In genomic region chr1:217275617-217276398, GRCh38 we compare ENCODE assay signal across 17 cellular contexts.
DNase-seq lines count a peak whose midpoint lies in the region; ATAC-seq, FAIRE-seq and TF ChIP-seq lines count a peak whose summit lies in the region.
"Had no signal": no experiment of that assay in that cellular context is flagged by ENCODE, and none has a peak within 500 bp of the region (broad histone marks: within the 10 kb centered on the region; RNA-seq: fewer than 3 reads in every experiment).

No MANE protein-coding gene starts in this region.

- no peaks in the 10 kb centered on the region for H3K9me3 Mint-ChIP-seq in MCF 10A (ENCODE audit: unreplicated experiment)
- H3K9me3 Mint-ChIP-seq in astrocyte (ENCODE audit: unreplicated experiment): no peaks in the 10 kb centered on the region
- H3K9me3 Mint-ChIP-seq in CD8-positive, alpha-beta T cell: peaks cover 10% of the 10 kb centered on the region
- H3K9me3 Mint-ChIP-seq: type B pancreatic cell had no signal

- no peaks in the 10 kb centered on the region for H3K36me3 Mint-ChIP-seq in MCF 10A (ENCODE audit: insufficient read depth, unreplicated experiment)
- no peaks in the 10 kb centered on the region for H3K36me3 Mint-ChIP-seq in astrocyte (ENCODE audit: low read depth, unreplicated experiment)
- no peaks in the 10 kb centered on the region for H3K36me3 Mint-ChIP-seq in CD8-positive, alpha-beta T cell
- H3K36me3 Mint-ChIP-seq: activated CD8-positive, alpha-beta memory T cell treated with anti-CD3 and anti-CD28 coated beads, Interleukin-2, amount 10 ng/mL, durations not matched to agents 7 days and 5 days; type B pancreatic cell had no signal

- H3K27me3 ChIP-seq in breast epithelium (no peaks in the 10 kb centered on the region), astrocyte (ENCODE audit: insufficient read depth, low read length) (no peaks in the 10 kb centered on the region), hepatocyte (no peaks in the 10 kb centered on the region)
- no peaks in the 10 kb centered on the region for H3K27me3 ChIP-seq in CD8-positive, alpha-beta T cell (ENCODE audit: insufficient read depth, low read length)
- H3K27me3 ChIP-seq: right atrium auricular region had no signal

- H4K20me1 ChIP-seq in astrocyte (ENCODE audit: insufficient read depth, low read length): no peaks in the 10 kb centered on the region
- H4K20me1 ChIP-seq in hepatocyte (ENCODE audit: insufficient read depth, poor library complexity, severe bottlenecking): no peaks in the 10 kb centered on the region

- H3K79me2 ChIP-seq in astrocyte (ENCODE audit: insufficient read depth, low read length) (no peaks in the 10 kb centered on the region), hepatocyte (no peaks in the 10 kb centered on the region)

- H3K27ac Mint-ChIP-seq in MCF 10A (ENCODE audit: low read depth, unreplicated experiment) (peak overlapping the region; percentile 41), astrocyte (ENCODE audit: unreplicated experiment) (peak overlapping the region; percentile 98)
- no peak overlapping the region for H3K27ac Mint-ChIP-seq in CD8-positive, alpha-beta T cell
- H3K27ac Mint-ChIP-seq: activated CD8-positive, alpha-beta memory T cell treated with anti-CD3 and anti-CD28 coated beads, Interleukin-2, amount 10 ng/mL, durations not matched to agents 7 days and 5 days; type B pancreatic cell had no signal

- WGBS in hepatocyte (ENCODE audit: low lambda C conversion rate, missing lambda C conversion rate): 83% methylated on average over 6 of the region's 6 CpGs

- no peak overlapping the region for H3K27ac ChIP-seq in breast epithelium
- H3K27ac ChIP-seq in astrocyte (ENCODE audit: low read depth, low read length): peak overlapping the region; percentile 93
- H3K27ac ChIP-seq in CD8-positive, alpha-beta T cell (ENCODE audit: low read depth, low read length): no peak overlapping the region
- no peak overlapping the region for H3K27ac ChIP-seq in hepatocyte
- H3K27ac ChIP-seq: right atrium auricular region had no signal

- H3K9ac ChIP-seq in astrocyte (ENCODE audit: low read length): peak overlapping the region; percentile 68

- H3K4me1 ChIP-seq in breast epithelium (no peaks in the 10 kb centered on the region), astrocyte (ENCODE audit: insufficient read depth, low read length) (peaks cover 23% of the 10 kb centered on the region), hepatocyte (ENCODE audit: insufficient read depth) (no peaks in the 10 kb centered on the region)
- H3K4me1 ChIP-seq in CD8-positive, alpha-beta T cell (ENCODE audit: insufficient read depth, low read length): no peaks in the 10 kb centered on the region
- H3K4me1 ChIP-seq: HAP-1, right atrium auricular region had no signal

- H3K36me3 ChIP-seq in breast epithelium (no peaks in the 10 kb centered on the region), astrocyte (ENCODE audit: insufficient read depth, low read length) (no peaks in the 10 kb centered on the region), hepatocyte (replicated peaks; ENCODE audit: insufficient read depth, low read depth) (no peaks in the 10 kb centered on the region)
- H3K36me3 ChIP-seq in CD8-positive, alpha-beta T cell (ENCODE audit: insufficient read depth, low read length): no peaks in the 10 kb centered on the region
- H3K36me3 ChIP-seq: HAP-1, right atrium auricular region had no signal

- POLR2A ChIA-PET in MCF 10A (lab: Yijun Ruan, JAX): interaction anchor here (0.6 to 1.3 kb wide), 5 partner anchors 12 to 527 kb away, joined by 3 to 7 read pairs (median 3); no protein-coding TSS in a partner anchor
- POLR2A ChIA-PET in CD8-positive, alpha-beta T cell (lab: Charles Lee): no interaction called here

- no peak for TF ChIP-seq POLR2A in breast epithelium (IDR thresholded peaks at IDR 0.05)

- ATAC-seq in CD8-positive, alpha-beta T cell: no peak
- ATAC-seq: activated CD8-positive, alpha-beta memory T cell treated with anti-CD3 and anti-CD28 coated beads, Interleukin-2, amount 10 ng/mL, durations not matched to agents 7 days and 5 days had no signal

- DNase-seq in MCF 10A (ENCODE audit: unreplicated experiment) (peak; percentile 81), breast epithelium (ENCODE audit: low spot score in 2 of 2) (no peak), astrocyte (ENCODE audit: low read depth) (peak; percentile 71), fibroblast of villous mesenchyme (ENCODE audit: low read depth) (peak; percentile 45), hepatocyte (ENCODE audit: low spot score) (no peak), SKM-1 treated with dmso at 0.1 percent for 144 hours (lab: John Stamatoyannopoulos, UW; ENCODE audit: unreplicated experiment) (no peak), T-helper 9 cell (no peak)
- no peak for DNase-seq in CD8-positive, alpha-beta T cell
- DNase-seq: activated CD8-positive, alpha-beta memory T cell treated with anti-CD3 and anti-CD28 coated beads, Interleukin-2, amount 10 ng/mL, durations not matched to agents 7 days and 5 days; amygdala; foreskin melanocyte; NCI-H1436 had no signal

- H3K9me3 ChIP-seq in breast epithelium: no peaks in the 10 kb centered on the region
- H3K9me3 ChIP-seq in astrocyte (ENCODE audit: insufficient read depth, low read depth, low read length): no peaks in the 10 kb centered on the region
- no peaks in the 10 kb centered on the region for H3K9me3 ChIP-seq in CD8-positive, alpha-beta T cell (ENCODE audit: low read length)
- H3K9me3 ChIP-seq in hepatocyte (ENCODE audit: low read depth): no peaks in the 10 kb centered on the region
- H3K9me3 ChIP-seq: HAP-1, right atrium auricular region had no signal

- no peaks in the 10 kb centered on the region for H3K9me2 ChIP-seq in hepatocyte (replicated peaks; ENCODE audit: insufficient read depth)

- FAIRE-seq in astrocyte (lab: Jason Lieb, UNC): peak; percentile 71
- FAIRE-seq: A204.1, G401.6 had no signal

- CTCF ChIA-PET in MCF 10A (lab: Yijun Ruan, JAX): interaction anchor here (0.6 kb wide), 2 partner anchors 32 to 1056 kb away, joined by 3 read pairs; no protein-coding TSS in a partner anchor
- CTCF ChIA-PET in CD8-positive, alpha-beta T cell (lab: Charles Lee): no interaction called here

- TF ChIP-seq CTCF in MCF 10A (IDR thresholded peaks at IDR 0.05; ENCODE audit: unreplicated experiment) (no peak), breast epithelium (IDR thresholded peaks at IDR 0.05) (no peak), astrocyte (IDR thresholded peaks at IDR 0.05; ENCODE audit: insufficient read depth, low read depth, low read length) (no peak), fibroblast of villous mesenchyme (IDR thresholded peaks at IDR 0.05; ENCODE audit: insufficient read depth, low read depth, low read length) (no peak), hepatocyte (IDR thresholded peaks at IDR 0.05; ENCODE audit: poor library complexity) (no peak)
- no peak for TF ChIP-seq CTCF in CD8-positive, alpha-beta T cell (IDR thresholded peaks at IDR 0.05)

- BruUV-seq in MCF 10A (replicated peaks; lab: Mats Ljungman, UMichigan): TSS peak; percentile 72

- no peaks in the 10 kb centered on the region for H3K27me3 Mint-ChIP-seq in MCF 10A (ENCODE audit: insufficient read depth, unreplicated experiment)
- no peaks in the 10 kb centered on the region for H3K27me3 Mint-ChIP-seq in astrocyte (ENCODE audit: low read depth, unreplicated experiment)
- no peaks in the 10 kb centered on the region for H3K27me3 Mint-ChIP-seq in CD8-positive, alpha-beta T cell (ENCODE audit: low read depth)
- H3K27me3 Mint-ChIP-seq: activated CD8-positive, alpha-beta memory T cell treated with anti-CD3 and anti-CD28 coated beads, Interleukin-2, amount 10 ng/mL, durations not matched to agents 7 days and 5 days had no signal

- peak overlapping the region; percentile 15 for H3K4me3 Mint-ChIP-seq in MCF 10A (ENCODE audit: unreplicated experiment)
- no peak overlapping the region for H3K4me3 Mint-ChIP-seq in astrocyte (ENCODE audit: unreplicated experiment)
- no peak overlapping the region for H3K4me3 Mint-ChIP-seq in CD8-positive, alpha-beta T cell
- H3K4me3 Mint-ChIP-seq: activated CD8-positive, alpha-beta memory T cell treated with anti-CD3 and anti-CD28 coated beads, Interleukin-2, amount 10 ng/mL, durations not matched to agents 7 days and 5 days; type B pancreatic cell had no signal

- peaks cover 18% of the 10 kb centered on the region for H3K4me1 Mint-ChIP-seq in MCF 10A (ENCODE audit: insufficient read depth, unreplicated experiment)
- H3K4me1 Mint-ChIP-seq in astrocyte (ENCODE audit: low read depth, unreplicated experiment): peaks cover 43% of the 10 kb centered on the region
- no peaks in the 10 kb centered on the region for H3K4me1 Mint-ChIP-seq in CD8-positive, alpha-beta T cell (ENCODE audit: low read depth)
- H3K4me1 Mint-ChIP-seq: activated CD8-positive, alpha-beta memory T cell treated with anti-CD3 and anti-CD28 coated beads, Interleukin-2, amount 10 ng/mL, durations not matched to agents 7 days and 5 days had no signal

- H3K4me3 ChIP-seq in breast epithelium (no peak overlapping the region), astrocyte (ENCODE audit: insufficient read depth, low read depth, low read length) (peak overlapping the region; percentile 4), fibroblast of villous mesenchyme (ENCODE audit: low read depth, low read length) (no peak overlapping the region), hepatocyte (no peak overlapping the region)
- H3K4me3 ChIP-seq in CD8-positive, alpha-beta T cell (ENCODE audit: low read depth, low read length): no peak overlapping the region
- H3K4me3 ChIP-seq: HAP-1, right atrium auricular region had no signal

- H3K4me2 ChIP-seq in astrocyte (ENCODE audit: low read length) (peak overlapping the region; percentile 68), hepatocyte (no peak overlapping the region)

- H2AFZ ChIP-seq in astrocyte (ENCODE audit: low read depth, low read length) (peak overlapping the region; percentile 15), hepatocyte (no peak overlapping the region)

- intact Hi-C loops in MCF 10A (cut with micrococcal nuclease): no loop called here
- intact Hi-C loops in breast epithelium (cut with DNase I; ENCODE audit: low total_unique reads): no loop called here
- intact Hi-C loops in CD8-positive, alpha-beta T cell (cut with DNase I, micrococcal nuclease): no loop called here

Comparison
In these comparisons a context has a peak if more than half of its experiments do, and no peak if none do; other contexts are left out.
1. DNase-seq: peak in MCF 10A (single experiment), astrocyte (single experiment) and fibroblast of villous mesenchyme (single experiment); none in breast epithelium (0 of 2), CD8-positive, alpha-beta T cell (0 of 7), hepatocyte (single experiment), SKM-1 treated with dmso at 0.1 percent for 144 hours (single experiment) and T-helper 9 cell (single experiment).